In genomic region chr3:72442755-72443154, GRCh38 we compare ENCODE assay signal across 20 cellular contexts. TPM values are rescaled to one million over a fixed set of nuclear protein-coding genes. Genes with fewer than 3 reads are reported as not detected.
DNase-seq lines count a peak whose midpoint lies in the region; ATAC-seq and TF ChIP-seq lines count a peak whose summit lies in the region.
"Had no signal": no experiment of that assay in that cellular context is flagged by ENCODE, and none has a peak within 500 bp of the region (broad histone marks: within the 10 kb centered on the region; RNA-seq: fewer than 3 reads in every experiment).

No MANE protein-coding gene starts in this region.

- H3K4me1 ChIP-seq in HUES6 (ENCODE audit: control insufficient read depth, insufficient read depth, low read length), result peaks cover 26% of the 10 kb centered on the region
- peaks cover 15% of the 10 kb centered on the region for H3K4me1 ChIP-seq in BE2C

- no peak for ATAC-seq in stimulated activated naive CD8-positive, alpha-beta T cell treated with anti-CD3 and anti-CD28 coated beads, Interleukin-15, Interleukin-2, amounts not matched to agents 100 U/mL and 50 U/mL, for 24 hours
- ATAC-seq: activated CD8-positive, alpha-beta T cell treated with anti-CD3 and anti-CD28 coated beads for 36 hours had no signal

- H3K36me3 Mint-ChIP-seq in stimulated activated naive CD8-positive, alpha-beta T cell treated with anti-CD3 and anti-CD28 coated beads, Interleukin-15, Interleukin-2, amounts not matched to agents 100 ng/mL and 50 ng/mL, for 24 hours (ENCODE audit: low read depth), result peaks cover 76% of the 10 kb centered on the region
- H3K36me3 Mint-ChIP-seq in brain (peaks cover 71% of the 10 kb centered on the region), type B pancreatic cell (peaks cover 40% of the 10 kb centered on the region)

- no peak overlapping the region for H3K9ac ChIP-seq in HUES6 (ENCODE audit: low read length)
- H3K9ac ChIP-seq: KMS-11 had no signal

- no peaks in the 10 kb centered on the region for H3K9me3 Mint-ChIP-seq in stimulated activated naive CD8-positive, alpha-beta T cell treated with anti-CD3 and anti-CD28 coated beads, Interleukin-15, Interleukin-2, amounts not matched to agents 100 ng/mL and 50 ng/mL, for 24 hours
- H3K9me3 Mint-ChIP-seq in brain (peaks cover 0 to 5% (median 0%) of the 10 kb centered on the region in 5 experiments), type B pancreatic cell (no peaks in the 10 kb centered on the region)
- H3K9me3 Mint-ChIP-seq: activated CD8-positive, alpha-beta T cell treated with anti-CD3 and anti-CD28 coated beads for 36 hours had no signal

- no peaks in the 10 kb centered on the region for H3K27me3 Mint-ChIP-seq in stimulated activated naive CD8-positive, alpha-beta T cell treated with anti-CD3 and anti-CD28 coated beads, Interleukin-15, Interleukin-2, amounts not matched to agents 100 ng/mL and 50 ng/mL, for 24 hours
- H3K27me3 Mint-ChIP-seq in brain (peaks cover 13% of the 10 kb centered on the region), type B pancreatic cell (no peaks in the 10 kb centered on the region)
- H3K27me3 Mint-ChIP-seq: activated CD8-positive, alpha-beta T cell treated with anti-CD3 and anti-CD28 coated beads for 36 hours had no signal

- no peak overlapping the region for H3K27ac Mint-ChIP-seq in stimulated activated naive CD8-positive, alpha-beta T cell treated with anti-CD3 and anti-CD28 coated beads, Interleukin-15, Interleukin-2, amounts not matched to agents 100 ng/mL and 50 ng/mL, for 24 hours
- H3K27ac Mint-ChIP-seq in brain (no peak overlapping the region), type B pancreatic cell (no peak overlapping the region)

- H3K36me3 ChIP-seq in HUES6 (ENCODE audit: control insufficient read depth, insufficient read depth, low read length) (peaks cover 21% of the 10 kb centered on the region), BE2C (peaks cover 23% of the 10 kb centered on the region)
- H3K36me3 ChIP-seq: breast epithelium had no signal

- no peak for DNase-seq in stimulated activated naive CD8-positive, alpha-beta T cell treated with anti-CD3 and anti-CD28 coated beads, Interleukin-15, Interleukin-2, amounts not matched to agents 100 U/mL and 50 U/mL, for 24 hours
- no peak for DNase-seq in type B pancreatic cell (ENCODE audit: extremely low spot score, unreplicated experiment)
- no peak for DNase-seq in dedifferentiated amniotic fluid mesenchymal stem cell (ENCODE audit: extremely low spot score)
- no peak for DNase-seq in BE2C
- no peak for DNase-seq in NCI-H2227 (lab: John Stamatoyannopoulos, UW; ENCODE audit: unreplicated experiment)
- DNase-seq: activated CD8-positive, alpha-beta T cell treated with anti-CD3 and anti-CD28 coated beads for 36 hours; midbrain; NCI-H1694 treated with DMSO at 0.1 percent for 48 hours; NCI-H226; NCI-H82; PC-9; SHP77 treated with DMSO at 0.1 percent for 48 hours; stimulated activated CD4-positive, alpha-beta T cell treated with anti-CD3 and anti-CD28 coated beads, Interleukin-4, amount 100 ng/mL, for 24 hours had no signal

- no peak overlapping the region for H3K27ac ChIP-seq in HUES6 (ENCODE audit: low read depth, low read length)
- H3K27ac ChIP-seq: breast epithelium, coronary artery, KMS-11, PC-9 had no signal

- H3K9me3 ChIP-seq in HUES6 (ENCODE audit: control insufficient read depth, insufficient read depth, low read depth, low read length) (no peaks in the 10 kb centered on the region), BE2C (peaks cover 5% of the 10 kb centered on the region)
- H3K9me3 ChIP-seq: breast epithelium had no signal

- H3K4me3 ChIP-seq in HUES6 (ENCODE audit: low read depth, low read length) (peak overlapping the region; percentile 0; the same call in 1 of the 2 replicates), BE2C (ENCODE audit: low read depth, low read length) (no peak overlapping the region)
- H3K4me3 ChIP-seq: breast epithelium, coronary artery, PC-9, smooth muscle cell had no signal

- H3K27me3 ChIP-seq in HUES6 (ENCODE audit: control insufficient read depth, insufficient read depth, low read length), result peaks cover 4% of the 10 kb centered on the region; the same call in 1 of the 2 replicates
- H3K27me3 ChIP-seq in BE2C, result no peaks in the 10 kb centered on the region
- H3K27me3 ChIP-seq: breast epithelium had no signal

- peaks cover 83% of the 10 kb centered on the region for H3K4me1 Mint-ChIP-seq in stimulated activated naive CD8-positive, alpha-beta T cell treated with anti-CD3 and anti-CD28 coated beads, Interleukin-15, Interleukin-2, amounts not matched to agents 100 ng/mL and 50 ng/mL, for 24 hours (ENCODE audit: low read depth)
- H3K4me1 Mint-ChIP-seq in brain, result peaks cover 86% of the 10 kb centered on the region
- H3K4me1 Mint-ChIP-seq in type B pancreatic cell (ENCODE audit: unreplicated experiment), result peaks cover 63% of the 10 kb centered on the region

- peak overlapping the region; percentile 30 for H3K4me3 Mint-ChIP-seq in stimulated activated naive CD8-positive, alpha-beta T cell treated with anti-CD3 and anti-CD28 coated beads, Interleukin-15, Interleukin-2, amounts not matched to agents 100 ng/mL and 50 ng/mL, for 24 hours
- H3K4me3 Mint-ChIP-seq in brain (peak overlapping the region; percentile 94 to 99 (median 96)), type B pancreatic cell (peak overlapping the region; percentile 98)

- TF ChIP-seq CTCF in brain (conservative IDR thresholded peaks at IDR 0.05), result no peak
- no peak for TF ChIP-seq CTCF in type B pancreatic cell (conservative IDR thresholded peaks at IDR 0.05)
- TF ChIP-seq CTCF in BE2C (IDR thresholded peaks at IDR 0.05; ENCODE audit: low read depth, low read length), result no peak

RNA-seq across cellular contexts. Expression of gene RYBP, which starts 3.7 kb away (rescaled TPM):
- 10.5 TPM for polyA plus RNA-seq in brain (ENCODE audit: insufficient read depth, low read depth, low replicate concordance)
- total RNA-seq in type B pancreatic cell (ENCODE audit: low replicate concordance), result 25.8 and 30.3 TPM in 2 replicates
- polyA plus RNA-seq in BE2C (2012; ENCODE audit: insufficient read depth, insufficient read length, low read depth), result 27.8 TPM

Comparison
In these comparisons a context has a peak if more than half of its experiments do, and no peak if none do; other contexts are left out.
1. H3K4me3 Mint-ChIP-seq: peak in every context shown above with its lines; median percentile 98 in type B pancreatic cell; 96 in brain; 30 in stimulated activated naive CD8-positive, alpha-beta T cell treated with anti-CD3 and anti-CD28 coated beads, Interleukin-15, Interleukin-2, amounts not matched to agents 100 ng/mL and 50 ng/mL, for 24 hours.